In genomic region chr12:97173672-97174385, GRCh38 we compare ENCODE assay signal across 16 cellular contexts.
A peak's percentile ranks its signal among the peaks of the same experiment; 100 is the strongest.
DNase-seq lines count a peak whose midpoint lies in the region; ATAC-seq and TF ChIP-seq lines count a peak whose summit lies in the region.
"Had no signal": no experiment of that assay in that cellular context is flagged by ENCODE, and none has a peak within 500 bp of the region (broad histone marks: within the 10 kb centered on the region; RNA-seq: fewer than 3 reads in every experiment).

No MANE protein-coding gene starts in this region.

- ATAC-seq in naive thymus-derived CD4-positive, alpha-beta T cell: no peak

- intact Hi-C loops in naive thymus-derived CD4-positive, alpha-beta T cell (cut with micrococcal nuclease): no loop called here

- H3K27me3 Mint-ChIP-seq in brain (peaks cover 34% of the 10 kb centered on the region), neural crest cell (ENCODE audit: low read depth) (no peaks in the 10 kb centered on the region)
- H3K27me3 Mint-ChIP-seq in naive thymus-derived CD4-positive, alpha-beta T cell: peaks cover 0 to under 1% (median 0%) of the 10 kb centered on the region in 5 donors

- no peaks in the 10 kb centered on the region for H3K9me3 ChIP-seq in naive thymus-derived CD4-positive, alpha-beta T cell (ENCODE audit: control insufficient read depth in 2 of 3, low read length in 3 of 3)

- no peaks in the 10 kb centered on the region for H3K4me1 ChIP-seq in naive thymus-derived CD4-positive, alpha-beta T cell (ENCODE audit: control insufficient read depth in 2 of 2, insufficient read depth in 2 of 2, low read length in 2 of 2)
- H3K4me1 ChIP-seq: BLaER1 treated with 17β-estradiol and CSF1 and Interleukin-3, amounts not matched to agents 10 nM and 100 nM had no signal

- no peaks in the 10 kb centered on the region for H3K36me3 ChIP-seq in naive thymus-derived CD4-positive, alpha-beta T cell (ENCODE audit: control insufficient read depth in 2 of 3, insufficient read depth in 3 of 3, low read length in 3 of 3)
- H3K36me3 ChIP-seq: BLaER1 treated with 17β-estradiol and CSF1 and Interleukin-3, amounts not matched to agents 10 nM and 100 nM had no signal

- CTCF ChIA-PET in naive thymus-derived CD4-positive, alpha-beta T cell (lab: Charles Lee): no interaction called here

- peak; percentile 8 for DNase-seq in NCI-H82 (lab: John Stamatoyannopoulos, UW)
- DNase-seq in NCI-H82 treated with DMSO at 0.1 percent for 48 hours (lab: John Stamatoyannopoulos, UW; ENCODE audit: unreplicated experiment): no peak
- DNase-seq in neural crest cell (ENCODE audit: low read depth, low spot score): no peak
- DNase-seq in naive thymus-derived CD4-positive, alpha-beta T cell: no peak
- no peak for DNase-seq in GM19240 (ENCODE audit: insufficient read length, low spot score)
- no peak for DNase-seq in NCI-H748 (lab: John Stamatoyannopoulos, UW; ENCODE audit: unreplicated experiment)
- no peak for DNase-seq in activated CD4-positive, alpha-beta T cell treated with anti-CD3 and anti-CD28 coated beads for 48 hours
- DNase-seq: 8988T; AML-193; Calu3; CD4-positive, alpha-beta T cell; DMS153; DMS79 treated with DMSO at 0.1 percent for 48 hours; EL had no signal

- H3K4me1 Mint-ChIP-seq in brain (peaks cover 39% of the 10 kb centered on the region), neural crest cell (peaks cover 27% of the 10 kb centered on the region)
- no peaks in the 10 kb centered on the region for H3K4me1 Mint-ChIP-seq in naive thymus-derived CD4-positive, alpha-beta T cell

- H3K27me3 ChIP-seq in naive thymus-derived CD4-positive, alpha-beta T cell (ENCODE audit: control insufficient read depth in 2 of 2, insufficient read depth in 2 of 2, low read length in 2 of 2): no peaks in the 10 kb centered on the region
- H3K27me3 ChIP-seq: BLaER1 treated with 17β-estradiol and CSF1 and Interleukin-3, amounts not matched to agents 10 nM and 100 nM had no signal

- H3K36me3 Mint-ChIP-seq in brain: no peaks in the 10 kb centered on the region
- peaks cover 6% of the 10 kb centered on the region for H3K36me3 Mint-ChIP-seq in neural crest cell (ENCODE audit: low read depth)
- no peaks in the 10 kb centered on the region for H3K36me3 Mint-ChIP-seq in naive thymus-derived CD4-positive, alpha-beta T cell

- H3K4me3 Mint-ChIP-seq in brain: peak overlapping the region in 4 of 5 experiments; percentile 63 to 65 (median 64)
- H3K4me3 Mint-ChIP-seq in neural crest cell: peak overlapping the region; percentile 77
- no peak overlapping the region for H3K4me3 Mint-ChIP-seq in naive thymus-derived CD4-positive, alpha-beta T cell
- H3K4me3 Mint-ChIP-seq: CD4-positive, alpha-beta T cell had no signal

- POLR2A ChIA-PET in naive thymus-derived CD4-positive, alpha-beta T cell (lab: Charles Lee): no interaction called here

- H3K27ac Mint-ChIP-seq in brain (peak overlapping the region in 3 of 5 experiments; percentile 66 to 75 (median 69)), neural crest cell (ENCODE audit: unreplicated experiment) (no peak overlapping the region)
- H3K27ac Mint-ChIP-seq in naive thymus-derived CD4-positive, alpha-beta T cell: no peak overlapping the region
- H3K27ac Mint-ChIP-seq: CD4-positive, alpha-beta T cell had no signal

- H3K27ac ChIP-seq in naive thymus-derived CD4-positive, alpha-beta T cell (ENCODE audit: low read depth, low read length): no peak overlapping the region
- H3K27ac ChIP-seq: BLaER1 treated with 17β-estradiol and CSF1 and Interleukin-3, amounts not matched to agents 10 nM and 100 nM had no signal

- H3K9me3 Mint-ChIP-seq in brain (peaks cover 3 to 15% (median 5%) of the 10 kb centered on the region in 5 experiments), neural crest cell (peaks cover 8% of the 10 kb centered on the region)
- H3K9me3 Mint-ChIP-seq in naive thymus-derived CD4-positive, alpha-beta T cell: peaks cover 0 to 8% (median 0%) of the 10 kb centered on the region in 11 donors
- H3K9me3 Mint-ChIP-seq: CD4-positive, alpha-beta T cell had no signal

- TF ChIP-seq CTCF in brain (conservative IDR thresholded peaks at IDR 0.05) (no peak), neural crest cell (conservative IDR thresholded peaks at IDR 0.05) (no peak)

- no peak overlapping the region for H3K4me3 ChIP-seq in naive thymus-derived CD4-positive, alpha-beta T cell (ENCODE audit: low read length)
- H3K4me3 ChIP-seq: BLaER1 treated with 17β-estradiol and CSF1 and Interleukin-3, amounts not matched to agents 10 nM and 100 nM had no signal

Comparison
In these comparisons a context has a peak if more than half of its experiments do, and no peak if none do; other contexts are left out.
1. H3K27ac Mint-ChIP-seq: peak in brain (3 of 5); none in neural crest cell (single experiment) and naive thymus-derived CD4-positive, alpha-beta T cell (0 of 9).
2. H3K4me3 Mint-ChIP-seq: peak in brain (4 of 5) and neural crest cell (single experiment); none in naive thymus-derived CD4-positive, alpha-beta T cell (0 of 10).